Comparison of ENCODE assay signal across 8 cellular contexts in the genomic region with DNA sequence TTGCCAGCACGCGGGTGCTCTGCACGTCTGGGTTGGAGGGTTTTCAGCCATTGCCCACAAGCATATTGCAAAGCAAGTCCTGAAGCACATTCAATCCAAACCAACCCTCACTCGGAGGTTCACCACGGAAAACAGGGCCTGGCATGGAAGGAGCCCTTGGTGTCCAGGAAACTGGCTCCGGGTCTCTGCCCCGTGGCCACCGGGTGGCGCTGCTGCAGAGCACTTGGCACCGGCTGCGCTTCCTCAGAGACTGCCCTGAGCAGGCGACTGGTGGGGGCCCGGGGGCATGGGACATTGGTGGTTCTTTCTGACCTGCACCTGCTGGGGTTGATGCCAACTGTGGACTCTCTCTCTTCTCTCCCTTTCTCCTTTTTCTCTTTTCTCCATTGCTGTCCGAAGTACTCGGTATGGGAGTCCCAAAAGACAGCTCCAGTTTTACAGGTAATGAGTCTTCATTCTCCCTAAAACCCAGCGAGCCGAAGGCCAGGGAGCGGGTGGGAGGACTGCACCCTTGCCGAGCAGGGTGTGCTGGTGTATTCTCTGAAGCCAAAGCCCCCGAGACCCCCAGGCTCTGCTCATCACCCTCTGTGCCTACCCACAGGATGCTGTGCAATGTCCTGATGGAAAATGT. TPM values are rescaled to one million over a fixed set of nuclear protein-coding genes. Genes with fewer than 3 reads are reported as not detected.
DNase-seq lines count a peak whose midpoint lies in the region; ATAC-seq and TF ChIP-seq lines count a peak whose summit lies in the region.

No MANE protein-coding gene starts in this region.

- H3K27me3 Mint-ChIP-seq in activated CD4-positive, alpha-beta T cell treated with anti-CD3 and anti-CD28 coated beads, Interleukin-2, amount 10 ng/mL, durations not matched to agents 7 days and 5 days, result no peaks in the 10 kb centered on the region
- H3K27me3 Mint-ChIP-seq in activated T-helper 2 cell treated with anti-CD3 and anti-CD28 coated beads, Interferon-gamma antibody, Interleukin-2, Interleukin-4, amounts not matched to agents 10 μg/mL and 5 μg/mL and 100 μg/mL, durations not matched to agents 14 hours and 24 hours and 36 hours (ENCODE audit: low read depth), result no peaks in the 10 kb centered on the region

- peaks cover 15% of the 10 kb centered on the region for H3K4me1 Mint-ChIP-seq in activated CD4-positive, alpha-beta T cell treated with anti-CD3 and anti-CD28 coated beads, Interleukin-2, amount 10 ng/mL, durations not matched to agents 7 days and 5 days
- H3K4me1 Mint-ChIP-seq in activated T-helper 2 cell treated with anti-CD3 and anti-CD28 coated beads, Interferon-gamma antibody, Interleukin-2, Interleukin-4, amounts not matched to agents 10 μg/mL and 5 μg/mL and 100 μg/mL, durations not matched to agents 14 hours and 24 hours and 36 hours (ENCODE audit: low read depth), result peaks cover 7% of the 10 kb centered on the region

- H3K36me3 ChIP-seq in PC-9 (ENCODE audit: low read depth) (no peaks in the 10 kb centered on the region), ovary (no peaks in the 10 kb centered on the region)

- no peaks in the 10 kb centered on the region for H4K20me1 ChIP-seq in PC-9 (ENCODE audit: insufficient read depth)

- H3K79me2 ChIP-seq in PC-9 (ENCODE audit: low read depth), result no peaks in the 10 kb centered on the region

- H3K9me3 Mint-ChIP-seq in activated CD4-positive, alpha-beta T cell treated with anti-CD3 and anti-CD28 coated beads, Interleukin-2, amount 10 ng/mL, durations not matched to agents 7 days and 5 days, result no peaks in the 10 kb centered on the region
- H3K9me3 Mint-ChIP-seq in activated T-helper 2 cell treated with anti-CD3 and anti-CD28 coated beads, Interferon-gamma antibody, Interleukin-2, Interleukin-4, amounts not matched to agents 10 μg/mL and 5 μg/mL and 100 μg/mL, durations not matched to agents 14 hours and 24 hours and 36 hours, result no peaks in the 10 kb centered on the region

- H3K27ac Mint-ChIP-seq in activated CD4-positive, alpha-beta T cell treated with anti-CD3 and anti-CD28 coated beads, Interleukin-2, amount 10 ng/mL, durations not matched to agents 7 days and 5 days, result no peak overlapping the region
- H3K27ac Mint-ChIP-seq in activated T-helper 2 cell treated with anti-CD3 and anti-CD28 coated beads, Interferon-gamma antibody, Interleukin-2, Interleukin-4, amounts not matched to agents 10 μg/mL and 5 μg/mL and 100 μg/mL, durations not matched to agents 14 hours and 24 hours and 36 hours, result no peak overlapping the region

- no TSS peak for BruUV-seq in PC-9 (replicated peaks; lab: Mats Ljungman, UMichigan)

- H3K4me1 ChIP-seq in PC-9 (replicated peaks; ENCODE audit: insufficient read depth) (no peaks in the 10 kb centered on the region), ovary (ENCODE audit: insufficient read depth) (peaks cover 3% of the 10 kb centered on the region)

- CTCF ChIA-PET in activated CD4-positive, alpha-beta T cell treated with anti-CD3 and anti-CD28 coated beads, Interleukin-2, amount 10 ng/mL, durations not matched to agents 7 days and 5 days (lab: Charles Lee), result no interaction called here
- CTCF ChIA-PET in PC-9 (lab: Charles Lee), result interaction anchor here (0.6 to 0.7 kb wide), 2 partner anchors 204 to 440 kb away, joined by 3 to 7 read pairs; no protein-coding TSS in a partner anchor

- H3K4me3 ChIP-seq in PC-9 (no peak overlapping the region), epithelial cell of esophagus (ENCODE audit: low read length) (no peak overlapping the region), ovary (no peak overlapping the region)

- no peak for TF ChIP-seq POLR2A in ovary (IDR thresholded peaks at IDR 0.05)

- H3K36me3 Mint-ChIP-seq in activated CD4-positive, alpha-beta T cell treated with anti-CD3 and anti-CD28 coated beads, Interleukin-2, amount 10 ng/mL, durations not matched to agents 7 days and 5 days (ENCODE audit: low read depth), result peaks cover 18% of the 10 kb centered on the region
- peaks cover 64% of the 10 kb centered on the region for H3K36me3 Mint-ChIP-seq in activated T-helper 2 cell treated with anti-CD3 and anti-CD28 coated beads, Interferon-gamma antibody, Interleukin-2, Interleukin-4, amounts not matched to agents 10 μg/mL and 5 μg/mL and 100 μg/mL, durations not matched to agents 14 hours and 24 hours and 36 hours (ENCODE audit: low read depth)

- no peak for TF ChIP-seq EP300 in ovary (IDR thresholded peaks at IDR 0.05)

- H3K27ac ChIP-seq in PC-9 (no peak overlapping the region), ovary (no peak overlapping the region)

- TF ChIP-seq CTCF in PC-9 (conservative IDR thresholded peaks at IDR 0.05) (peak; percentile 62), epithelial cell of esophagus (IDR thresholded peaks at IDR 0.05; ENCODE audit: insufficient read depth, low read depth, low read length, missing control alignments) (peak; percentile 68), ovary (IDR thresholded peaks at IDR 0.05) (peak in 1 of 3 donors; percentile 14)

- POLR2A ChIA-PET in activated CD4-positive, alpha-beta T cell treated with anti-CD3 and anti-CD28 coated beads, Interleukin-2, amount 10 ng/mL, durations not matched to agents 7 days and 5 days (lab: Charles Lee), result no interaction called here
- POLR2A ChIA-PET in PC-9 (lab: Charles Lee; ENCODE audit: unreplicated experiment), result no interaction called here

- no peak overlapping the region for H3K4me3 Mint-ChIP-seq in activated CD4-positive, alpha-beta T cell treated with anti-CD3 and anti-CD28 coated beads, Interleukin-2, amount 10 ng/mL, durations not matched to agents 7 days and 5 days
- H3K4me3 Mint-ChIP-seq in activated T-helper 2 cell treated with anti-CD3 and anti-CD28 coated beads, Interferon-gamma antibody, Interleukin-2, Interleukin-4, amounts not matched to agents 10 μg/mL and 5 μg/mL and 100 μg/mL, durations not matched to agents 14 hours and 24 hours and 36 hours (ENCODE audit: low read depth), result no peak overlapping the region

- peak; percentile 46 for DNase-seq in activated CD4-positive, alpha-beta T cell treated with anti-CD3 and anti-CD28 coated beads for 48 hours
- DNase-seq in activated CD4-positive, alpha-beta T cell treated with anti-CD3 and anti-CD28 coated beads, Interleukin-2, amount 10 ng/mL, durations not matched to agents 7 days and 5 days, result no peak
- DNase-seq in PC-9 (peak in 1 of 2 experiments; percentile 44), epithelial cell of esophagus (ENCODE audit: low read depth) (peak; percentile 46), ovary (peak; percentile 23 to 76 (median 45)), posterior vena cava (ENCODE audit: low spot score) (no peak)
- no peak for DNase-seq in activated T-helper 2 cell treated with anti-CD3 and anti-CD28 coated beads, Interferon-gamma antibody, Interleukin-2, Interleukin-4, amounts not matched to agents 10 μg/mL and 5 μg/mL and 100 μg/mL, durations not matched to agents 14 hours and 24 hours and 36 hours (ENCODE audit: low spot score)

- no peaks in the 10 kb centered on the region for H3K9me3 ChIP-seq in PC-9 (ENCODE audit: insufficient read depth, low read depth)
- no peaks in the 10 kb centered on the region for H3K9me3 ChIP-seq in ovary

- H3K9me2 ChIP-seq in PC-9 (ENCODE audit: insufficient read depth), result no peaks in the 10 kb centered on the region

- no peak for ATAC-seq in GM18502 (IDR thresholded peaks at IDR 0.05; ENCODE audit: poor library complexity, unreplicated experiment)

- no peak overlapping the region for H3K4me2 ChIP-seq in PC-9

- H2AFZ ChIP-seq in PC-9, result no peak overlapping the region

- H3K27me3 ChIP-seq in PC-9 (ENCODE audit: insufficient read depth, low read depth), result no peaks in the 10 kb centered on the region
- H3K27me3 ChIP-seq in ovary, result no peaks in the 10 kb centered on the region

- intact Hi-C loops in PC-9 (cut with micrococcal nuclease; ENCODE audit: unreplicated experiment), result loop anchor here (5.0 kb wide), 1 partner anchor 301 kb away; no protein-coding TSS in a partner anchor
- intact Hi-C loops in ovary (cut with DNase I), result loop anchor here in 2 of 4 donors (10.0 kb wide), 2 partner anchors 203 to 293 kb away; a partner anchor contains a TSS
- intact Hi-C loops in posterior vena cava (cut with DNase I), result no loop called here
- intact Hi-C loops in activated T-helper 2 cell treated with anti-CD3 and anti-CD28 coated beads, Interferon-gamma antibody, Interleukin-2, Interleukin-4, amounts not matched to agents 10 μg/mL and 5 μg/mL and 100 μg/mL, durations not matched to agents 14 hours and 24 hours and 36 hours (cut with micrococcal nuclease), result no loop called here

- no peaks in the 10 kb centered on the region for H3F3A ChIP-seq in PC-9 (ENCODE audit: insufficient read depth, low read depth)

- WGBS in ovary, 3 donors, result 55 to 58% (median 57%) methylated on average over 20 of the region's 20 CpGs

RNA-seq across cellular contexts. Expression of a gene that starts 4.1 kb away (rescaled TPM):
- 100 to 1,000 TPM; 258 to 294 TPM for total RNA-seq in activated CD4-positive, alpha-beta T cell treated with anti-CD3 and anti-CD28 coated beads, Interleukin-2, amount 10 ng/mL, durations not matched to agents 7 days and 5 days
- 19.6 and 21.4 TPM in 2 replicates for total RNA-seq in PC-9 (2021)
- total RNA-seq in ovary, result 10 to 100 TPM in 2 of 7 donors, 1 to 10 TPM in 5; 2.9 to 18.3 (median 8.0) TPM
- polyA plus RNA-seq in ovary, result 1 to 10 TPM; 5.4 to 6.3 TPM
- 10 to 100 TPM; 13.5 to 21.8 TPM for total RNA-seq in posterior vena cava
- total RNA-seq in activated T-helper 2 cell treated with anti-CD3 and anti-CD28 coated beads, Interferon-gamma antibody, Interleukin-2, Interleukin-4, amounts not matched to agents 10 μg/mL and 5 μg/mL and 100 μg/mL, durations not matched to agents 14 hours and 24 hours and 36 hours, result 307 and 312 TPM in 2 replicates

RNA-seq across cellular contexts. Expression of a gene that starts 49.3 kb away (rescaled TPM):
- 10 to 100 TPM; 14.6 to 16.1 TPM for total RNA-seq in activated CD4-positive, alpha-beta T cell treated with anti-CD3 and anti-CD28 coated beads, Interleukin-2, amount 10 ng/mL, durations not matched to agents 7 days and 5 days
- total RNA-seq in PC-9 (2021), result 17.9 and 21.5 TPM in 2 replicates
- 10 to 100 TPM in 6 of 7 donors, 1 to 10 TPM in 1; 7.9 to 20.8 (median 11.0) TPM for total RNA-seq in ovary
- 1 to 10 TPM; 1.5 to 5.7 TPM for polyA plus RNA-seq in ovary
- total RNA-seq in posterior vena cava, result 1 to 10 TPM; 6.9 to 7.7 TPM
- total RNA-seq in activated T-helper 2 cell treated with anti-CD3 and anti-CD28 coated beads, Interferon-gamma antibody, Interleukin-2, Interleukin-4, amounts not matched to agents 10 μg/mL and 5 μg/mL and 100 μg/mL, durations not matched to agents 14 hours and 24 hours and 36 hours, result 19.0 and 20.2 TPM in 2 replicates

Comparison
In these comparisons a context has a peak if more than half of its experiments do, and no peak if none do; other contexts are left out.
1. DNase-seq: peak in activated CD4-positive, alpha-beta T cell treated with anti-CD3 and anti-CD28 coated beads for 48 hours (single experiment), epithelial cell of esophagus (single experiment) and ovary (5 of 5); none in activated CD4-positive, alpha-beta T cell treated with anti-CD3 and anti-CD28 coated beads, Interleukin-2, amount 10 ng/mL, durations not matched to agents 7 days and 5 days (single experiment), posterior vena cava (single experiment) and activated T-helper 2 cell treated with anti-CD3 and anti-CD28 coated beads, Interferon-gamma antibody, Interleukin-2, Interleukin-4, amounts not matched to agents 10 μg/mL and 5 μg/mL and 100 μg/mL, durations not matched to agents 14 hours and 24 hours and 36 hours (single experiment).
2. RNA of a gene that starts 4.1 kb away (total RNA-seq): 307 to 312 TPM in activated T-helper 2 cell treated with anti-CD3 and anti-CD28 coated beads, Interferon-gamma antibody, Interleukin-2, Interleukin-4, amounts not matched to agents 10 μg/mL and 5 μg/mL and 100 μg/mL, durations not matched to agents 14 hours and 24 hours and 36 hours and 258 to 294 TPM in activated CD4-positive, alpha-beta T cell treated with anti-CD3 and anti-CD28 coated beads, Interleukin-2, amount 10 ng/mL, durations not matched to agents 7 days and 5 days; 13.5 to 21.8 TPM in posterior vena cava, 19.6 to 21.4 TPM in PC-9 and 2.9 to 18.3 TPM in ovary; every median in the first group is over 10 times any median in the second.